1 cellular context compared by ENCODE assay signal in genomic region chr18:48640566-48641270, GRCh38.
TF ChIP-seq lines count a peak whose summit lies in the region.

No MANE protein-coding gene starts in this region.

TF ChIP-seq in IMR-90, 13 proteins besides CTCF, POLR2A, EP300 and RAD21:
- TF ChIP-seq CHD1 (IDR thresholded peaks at IDR 0.05; ENCODE audit: low read depth, low read length) (no peak), FOS (IDR thresholded peaks at IDR 0.05; ENCODE audit: low read depth, low read length) (peak; percentile 30; the same call in 1 of the 2 replicates), SMC3 (IDR thresholded peaks at IDR 0.05; ENCODE audit: low read depth, low read length) (peak; percentile 28; the same call in 1 of the 2 replicates), RCOR1 (IDR thresholded peaks at IDR 0.05; ENCODE audit: insufficient replicate concordance, low read length) (no peak), RFX5 (IDR thresholded peaks at IDR 0.05; ENCODE audit: low read depth, low read length) (no peak), BHLHE40 (IDR thresholded peaks at IDR 0.05; ENCODE audit: low read depth, low read length) (no peak)
